ENCODE assay signal across 11 cellular contexts in genomic region chrX:37776283-37776986, GRCh38.
DNase-seq lines count a peak whose midpoint lies in the region; ATAC-seq and FAIRE-seq lines count a peak whose summit lies in the region.
"Had no signal": no experiment of that assay in that cellular context is flagged by ENCODE, and none has a peak within 500 bp of the region (broad histone marks: within the 10 kb centered on the region; RNA-seq: fewer than 3 reads in every experiment).

No MANE protein-coding gene starts in this region.

- DNase-seq in DMS114 treated with DMSO at 0.1 percent for 48 hours (lab: John Stamatoyannopoulos, UW; ENCODE audit: unreplicated experiment) (no peak), amygdala (lab: John Stamatoyannopoulos, UW) (no peak), kidney tubule cell (ENCODE audit: low spot score) (no peak), NCI-H82 treated with DMSO at 0.1 percent for 48 hours (lab: John Stamatoyannopoulos, UW; ENCODE audit: unreplicated experiment) (no peak)
- DNase-seq: adrenal gland, foreskin keratinocyte, KG1 had no signal

- FAIRE-seq in colon (lab: Jason Lieb, UNC): peak; percentile 64

- ATAC-seq in GM18517 (IDR thresholded peaks at IDR 0.05; ENCODE audit: unreplicated experiment) (peak; percentile 81), GM21447 (IDR thresholded peaks at IDR 0.05; ENCODE audit: unreplicated experiment) (peak; percentile 80), HG03460 (IDR thresholded peaks at IDR 0.05; ENCODE audit: unreplicated experiment) (peak; percentile 75)
- ATAC-seq: foreskin keratinocyte had no signal
